Comparison of ENCODE assay signal across 29 cellular contexts in the genomic region with DNA sequence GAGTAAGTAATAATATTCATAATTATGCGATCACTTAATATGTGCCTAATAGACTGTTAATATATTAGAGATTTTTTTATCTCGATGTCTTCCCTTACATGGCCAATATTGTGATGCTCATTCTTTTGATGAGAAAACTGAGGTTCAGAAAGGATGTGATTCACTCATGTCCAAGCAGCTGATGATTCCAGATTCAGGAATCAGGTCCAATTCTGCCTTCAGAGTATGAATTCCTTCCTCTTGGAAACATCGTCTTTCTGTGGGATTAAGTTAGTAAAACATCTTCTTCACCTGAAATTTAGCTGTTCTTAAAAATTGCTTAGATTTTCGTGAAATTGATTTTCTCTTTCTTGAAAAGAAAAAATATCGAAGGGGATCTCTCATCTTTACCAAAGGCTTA.
A peak's percentile ranks its signal among the peaks of the same experiment; 100 is the strongest.
DNase-seq lines count a peak whose midpoint lies in the region; ATAC-seq, FAIRE-seq and TF ChIP-seq lines count a peak whose summit lies in the region.
"Had no signal": no experiment of that assay in that cellular context is flagged by ENCODE, and none has a peak within 500 bp of the region (broad histone marks: within the 10 kb centered on the region; RNA-seq: fewer than 3 reads in every experiment).

No MANE protein-coding gene starts in this region.

- H3K9me2 ChIP-seq in PC-9 (ENCODE audit: insufficient read depth): no peaks in the 10 kb centered on the region

- H3K79me1 ChIP-seq in IMR-90 (ENCODE audit: low read depth in 1 of 2, low read length in 2 of 2): no peaks in the 10 kb centered on the region

- dilution Hi-C loops in IMR-90 (cut with HindIII; ENCODE audit: low sequenced_read_pairs, unreplicated experiment): no loop called here

- no peak overlapping the region for H4K91ac ChIP-seq in IMR-90 (ENCODE audit: insufficient read depth, low read depth, low read length)

- no peaks in the 10 kb centered on the region for H4K20me1 ChIP-seq in IMR-90 (ENCODE audit: insufficient read depth, low read length)
- H4K20me1 ChIP-seq in PC-9 (ENCODE audit: insufficient read depth): no peaks in the 10 kb centered on the region

- no peaks in the 10 kb centered on the region for H3K4me1 ChIP-seq in IMR-90 (ENCODE audit: control insufficient read depth, insufficient read depth, low read length)
- no peaks in the 10 kb centered on the region for H3K4me1 ChIP-seq in PC-9 (replicated peaks; ENCODE audit: insufficient read depth)
- no peaks in the 10 kb centered on the region for H3K4me1 ChIP-seq in pancreas
- H3K4me1 ChIP-seq: breast epithelium, HAP-1, SJSA1 had no signal

- H2BK20ac ChIP-seq in IMR-90 (ENCODE audit: low read depth, low read length): no peak overlapping the region

- H3K9ac ChIP-seq in IMR-90 (ENCODE audit: low read depth, low read length): no peak overlapping the region

- no peak overlapping the region for H2AK5ac ChIP-seq in IMR-90 (ENCODE audit: low read depth, low read length)

- H3K9me3 ChIP-seq in IMR-90 (ENCODE audit: control insufficient read depth, insufficient read depth, low read length) (no peaks in the 10 kb centered on the region), PC-9 (ENCODE audit: insufficient read depth, low read depth) (no peaks in the 10 kb centered on the region), pancreas (no peaks in the 10 kb centered on the region)
- H3K9me3 ChIP-seq: breast epithelium, HAP-1, SJSA1 had no signal

- no peaks in the 10 kb centered on the region for H3K9me1 ChIP-seq in IMR-90 (ENCODE audit: insufficient read depth, low read length)

- H3K27ac ChIP-seq in IMR-90 (ENCODE audit: insufficient read depth, low read length) (no peak overlapping the region), PC-9 (no peak overlapping the region), pancreas (no peak overlapping the region)
- H3K27ac ChIP-seq: breast epithelium, SJSA1, WERI-Rb-1 had no signal

- no peak overlapping the region for H4K8ac ChIP-seq in IMR-90 (ENCODE audit: low read depth in 2 of 2, low read length in 2 of 2)

- no peak overlapping the region for H2AK9ac ChIP-seq in IMR-90 (replicated peaks; ENCODE audit: low read depth, low read length, poor library complexity)

- H2AFZ ChIP-seq in IMR-90 (replicated peaks; ENCODE audit: low read length, poor library complexity) (no peak overlapping the region), PC-9 (no peak overlapping the region)

- H2BK5ac ChIP-seq in IMR-90 (ENCODE audit: low read depth, low read length, poor library complexity, severe bottlenecking): no peak overlapping the region

- no peak overlapping the region for H2BK120ac ChIP-seq in IMR-90 (ENCODE audit: low read depth, low read length)

- H3K27me3 ChIP-seq in IMR-90 (ENCODE audit: control insufficient read depth, insufficient read depth, low read length) (peaks cover 1% of the 10 kb centered on the region; the same call in 1 of the 2 replicates), PC-9 (ENCODE audit: insufficient read depth, low read depth) (no peaks in the 10 kb centered on the region), pancreas (no peaks in the 10 kb centered on the region)
- H3K27me3 ChIP-seq: breast epithelium, SJSA1 had no signal

- DNase-seq in AG20443 (ENCODE audit: low spot score): peak; percentile 56
- peak; percentile 34 for DNase-seq in IMR-90
- peak; percentile 68 for DNase-seq in fibroblast of mammary gland (ENCODE audit: low read depth)
- DNase-seq in sciatic nerve (ENCODE audit: low spot score): no peak
- DNase-seq in PC-9: no peak
- DNase-seq in activated CD4-positive, alpha-beta T cell treated with anti-CD3 and anti-CD28 coated beads, Interleukin-2, amount 50 U/mL, for 48 hours: no peak
- no peak for DNase-seq in pancreas
- DNase-seq in HUDEP-2 (lab: John Stamatoyannopoulos, UW; ENCODE audit: unreplicated experiment in 76 of 76): no peak
- DNase-seq: activated CD4-positive, alpha-beta T cell treated with anti-CD3 and anti-CD28 coated beads for 4 hours; activated CD8-positive, alpha-beta memory T cell treated with anti-CD3 and anti-CD28 coated beads for 24 hours; activated T-cell treated with anti-CD3 and anti-CD28 coated beads for 4 hours; glutamatergic neuron; NCI-H1092; NCI-H1694; NCI-H446 treated with DMSO at 0.1 percent for 48 hours; NCI-H82; right cardiac atrium; RPMI8226; stimulated activated CD4-positive, alpha-beta T cell treated with anti-CD3 and anti-CD28 coated beads, Interleukin-12 subunit alpha, Interleukin-12 subunit beta, amount 100 ng/mL, for 4 hours; stimulated activated CD4-positive, alpha-beta T cell treated with anti-CD3 and anti-CD28 coated beads, Interleukin-2, amount 100 ng/mL, for 48 hours; T1000; WERI-Rb-1 had no signal

- ATAC-seq in IMR-90 (ENCODE audit: low read depth) (no peak), sciatic nerve (peak; percentile 44), pancreas (no peak)
- ATAC-seq: activated naive CD4-positive, alpha-beta T cell treated with anti-CD3 and anti-CD28 coated beads, Interleukin-2, amount 50 U/mL, for 72 hours had no signal

- no peak overlapping the region for H3K56ac ChIP-seq in IMR-90 (ENCODE audit: extremely low read depth, insufficient read depth, low read length)

- no peak for FAIRE-seq in pancreas (lab: Jason Lieb, UNC)
- FAIRE-seq: endothelial cell of umbilical vein, GM18507, islet of Langerhans had no signal

- no peak for TF ChIP-seq POLR2A in IMR-90 (IDR thresholded peaks at IDR 0.05; ENCODE audit: low read depth, low read length)

- POLR2A ChIA-PET in IMR-90 (lab: Charles Lee; ENCODE audit: unreplicated experiment): no interaction called here
- POLR2A ChIA-PET in PC-9 (lab: Charles Lee; ENCODE audit: unreplicated experiment): no interaction called here

- H3K23ac ChIP-seq in IMR-90 (ENCODE audit: low read depth, low read length): no peak overlapping the region

- no peaks in the 10 kb centered on the region for H3F3A ChIP-seq in PC-9 (ENCODE audit: insufficient read depth, low read depth)

- H3K14ac ChIP-seq in IMR-90 (replicated peaks; ENCODE audit: low read depth, low read length): no peak overlapping the region

- in situ Hi-C loops in IMR-90 (cut with MboI; ENCODE audit: low sequenced_read_pairs): no loop called here

- no peak overlapping the region for H3K18ac ChIP-seq in IMR-90 (ENCODE audit: low read depth, low read length)

- WGBS in IMR-90 (ENCODE audit: extremely low coverage in 2 of 2, insufficient read length in 1 of 2), 2 experiments: no CpG with 5 or more reads among the region's 5 CpGs
- WGBS in pancreas, 2 donors: 65 to 79% methylated on average over 5 of the region's 5 CpGs

- CTCF ChIA-PET in IMR-90 (lab: Yijun Ruan, JAX) (no interaction called here), PC-9 (lab: Charles Lee) (no interaction called here)

- no peak overlapping the region for H3K4me3 ChIP-seq in IMR-90 (ENCODE audit: insufficient read depth, low read depth, low read length)
- no peak overlapping the region for H3K4me3 ChIP-seq in fibroblast of mammary gland (ENCODE audit: control insufficient read depth, low read depth, low read length)
- H3K4me3 ChIP-seq in PC-9: no peak overlapping the region
- no peak overlapping the region for H3K4me3 ChIP-seq in pancreas
- H3K4me3 ChIP-seq: breast epithelium, HAP-1, SJSA1 had no signal

- H2BK15ac ChIP-seq in IMR-90 (ENCODE audit: low read depth, low read length): no peak overlapping the region

- BruUV-seq in IMR-90 (replicated peaks; lab: Mats Ljungman, UMichigan) (no TSS peak), PC-9 (replicated peaks; lab: Mats Ljungman, UMichigan) (no TSS peak)

- H3K79me2 ChIP-seq in PC-9 (ENCODE audit: low read depth): no peaks in the 10 kb centered on the region

- TF ChIP-seq CTCF in IMR-90 (conservative IDR thresholded peaks at IDR 0.05; ENCODE audit: low read depth, low read length) (no peak), fibroblast of mammary gland (conservative IDR thresholded peaks at IDR 0.05; ENCODE audit: control insufficient read depth, insufficient read depth, low read depth, low read length) (no peak), PC-9 (conservative IDR thresholded peaks at IDR 0.05) (no peak), pancreas (IDR thresholded peaks at IDR 0.05) (no peak)

- no peaks in the 10 kb centered on the region for H3K36me3 ChIP-seq in IMR-90 (ENCODE audit: control insufficient read depth, insufficient read depth, low read length)
- H3K36me3 ChIP-seq in PC-9 (ENCODE audit: low read depth): no peaks in the 10 kb centered on the region
- no peaks in the 10 kb centered on the region for H3K36me3 ChIP-seq in pancreas
- H3K36me3 ChIP-seq: breast epithelium, HAP-1, SJSA1, WERI-Rb-1 had no signal

- no peak overlapping the region for H3K4me2 ChIP-seq in IMR-90 (ENCODE audit: low read depth, low read length)
- no peak overlapping the region for H3K4me2 ChIP-seq in PC-9

- no peak for TF ChIP-seq RAD21 in IMR-90 (IDR thresholded peaks at IDR 0.05; ENCODE audit: low read length)

- H3K4ac ChIP-seq in IMR-90 (ENCODE audit: low read depth, low read length): no peak overlapping the region

- H4K5ac ChIP-seq in IMR-90 (ENCODE audit: low read depth, low read length): no peak overlapping the region

- intact Hi-C loops in IMR-90 (cut with micrococcal nuclease): no loop called here
- intact Hi-C loops in sciatic nerve (cut with DNase I): no loop called here
- intact Hi-C loops in PC-9 (cut with micrococcal nuclease; ENCODE audit: unreplicated experiment): no loop called here
- intact Hi-C loops in pancreas (cut with DNase I): no loop called here

TF ChIP-seq in IMR-90, 13 proteins besides CTCF, POLR2A, EP300 and RAD21:
- TF ChIP-seq CHD1 (IDR thresholded peaks at IDR 0.05; ENCODE audit: low read depth, low read length): no peak

Comparison
In these comparisons a context has a peak if more than half of its experiments do, and no peak if none do; other contexts are left out.
1. DNase-seq: peak in AG20443 (single experiment), IMR-90 (single experiment) and fibroblast of mammary gland (single experiment); none in sciatic nerve (single experiment), PC-9 (0 of 2), activated CD4-positive, alpha-beta T cell treated with anti-CD3 and anti-CD28 coated beads, Interleukin-2, amount 50 U/mL, for 48 hours (0 of 2), pancreas (0 of 6) and HUDEP-2 (0 of 76).